Comparison of ENCODE assay signal across 9 cellular contexts in the genomic region with DNA sequence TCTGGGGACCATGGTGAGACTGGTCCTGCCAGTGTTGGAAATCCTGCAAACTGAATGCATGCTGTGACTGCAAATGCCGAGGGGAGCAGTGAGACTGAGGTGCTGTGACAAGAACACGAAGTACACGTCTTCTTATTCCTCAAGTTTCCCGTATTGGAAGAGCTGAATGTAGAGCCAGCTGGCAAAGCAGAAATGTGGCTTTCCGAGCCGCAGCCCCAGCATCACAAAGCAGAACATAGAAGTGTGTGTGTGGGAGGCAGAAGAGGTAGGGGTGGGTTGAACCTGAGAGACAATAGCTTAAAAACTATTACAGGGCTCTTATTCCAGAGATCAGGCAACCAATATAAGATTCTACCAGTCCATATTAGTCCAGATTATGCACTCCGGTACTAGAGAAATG.
"Had no signal": no experiment of that assay in that cellular context is flagged by ENCODE, and none has a peak within 500 bp of the region (broad histone marks: within the 10 kb centered on the region; RNA-seq: fewer than 3 reads in every experiment).

No MANE protein-coding gene starts in this region.

- H3K4me2 ChIP-seq: GM23338 had no signal

- DNase-seq: GM23248, GOT3, H7, H9, HCEC 1CT, HFFc6 had no signal

- H3K36me3 ChIP-seq: HAP-1 had no signal

- H2AFZ ChIP-seq: GM23248, GM23338 had no signal

- H3K4me3 ChIP-seq: GM23248, GM23338, HAP-1 had no signal

- H3K27ac ChIP-seq: GM23248 had no signal

- H3K4me1 ChIP-seq: HAP-1 had no signal

- ATAC-seq: GM23338, HCT116 had no signal

- H3K9ac ChIP-seq: GM23248 had no signal
